In genomic region chr1:240004086-240004749, GRCh38 we compare ENCODE assay signal across 8 cellular contexts.
A peak's percentile ranks its signal among the peaks of the same experiment; 100 is the strongest.
DNase-seq lines count a peak whose midpoint lies in the region; ATAC-seq and TF ChIP-seq lines count a peak whose summit lies in the region.

No MANE protein-coding gene starts in this region.

- intact Hi-C loops in esophagus squamous epithelium (cut with DNase I), result no loop called here

- TF ChIP-seq CTCF in GM12864 (IDR thresholded peaks at IDR 0.05; ENCODE audit: low read depth, low read length, missing control alignments) (peak; percentile 73), esophagus squamous epithelium (IDR thresholded peaks at IDR 0.05) (peak in 3 of 6 experiments; percentile 26 to 67 (median 45))

- H3K27ac ChIP-seq in esophagus squamous epithelium, result no peak overlapping the region

- H3K4me3 ChIP-seq in GM12864 (ENCODE audit: low read depth, low read length) (no peak overlapping the region), esophagus squamous epithelium (no peak overlapping the region)

- 54 to 63% methylated on average over 11 to 12 of the region's 12 CpGs for WGBS in esophagus squamous epithelium, 2 donors

- no peaks in the 10 kb centered on the region for H3K36me3 ChIP-seq in esophagus squamous epithelium

- no peaks in the 10 kb centered on the region for H3K4me1 ChIP-seq in esophagus squamous epithelium

- no peak for TF ChIP-seq POLR2A in esophagus squamous epithelium (IDR thresholded peaks at IDR 0.05)

- H3K27me3 ChIP-seq in esophagus squamous epithelium, result peaks cover 0 to 42% (median 0%) of the 10 kb centered on the region in 4 donors

- no peaks in the 10 kb centered on the region for H3K9me3 ChIP-seq in esophagus squamous epithelium

- ATAC-seq in HG03571 (IDR thresholded peaks at IDR 0.05; ENCODE audit: unreplicated experiment) (no peak), HG03095 (IDR thresholded peaks at IDR 0.05; ENCODE audit: unreplicated experiment) (no peak), GM21529 (IDR thresholded peaks at IDR 0.05; ENCODE audit: unreplicated experiment) (no peak)

- DNase-seq in AG08396 (ENCODE audit: low spot score), result peak; percentile 58
- DNase-seq in GM12864 (ENCODE audit: low read depth), result no peak
- DNase-seq in OCI-M1 (lab: John Stamatoyannopoulos, UW), result peak; percentile 62
- DNase-seq in fibroblast of peridontal ligament (ENCODE audit: extremely low read depth), result peak; percentile 27
- DNase-seq in esophagus squamous epithelium (lab: John Stamatoyannopoulos, UW), result no peak

Comparison
In these comparisons a context has a peak if more than half of its experiments do, and no peak if none do; other contexts are left out.
1. DNase-seq: peak in AG08396 (single experiment), OCI-M1 (single experiment) and fibroblast of peridontal ligament (single experiment); none in GM12864 (single experiment) and esophagus squamous epithelium (single experiment).